In the genomic region with DNA sequence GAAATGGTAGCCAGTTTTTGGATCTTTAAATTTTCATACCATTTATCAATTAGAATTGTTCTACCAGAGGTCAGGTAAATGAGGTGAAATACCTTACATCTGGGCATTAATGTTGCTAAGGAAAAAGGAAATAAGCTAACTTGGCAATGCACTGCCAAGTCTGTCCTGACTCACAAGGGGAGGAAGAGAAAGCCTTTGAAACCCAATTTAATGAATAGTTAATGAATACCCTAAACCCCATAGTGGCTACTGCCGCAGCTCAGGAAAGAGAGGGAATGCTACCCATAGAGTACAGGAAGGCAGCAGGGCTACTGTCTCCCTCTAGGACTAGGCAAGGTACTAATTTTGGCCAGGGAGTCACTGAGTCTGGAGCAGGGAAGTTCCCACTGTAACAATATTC, we compare ENCODE assay signal across 21 cellular contexts. TPM values are rescaled to one million over a fixed set of nuclear protein-coding genes. Genes with fewer than 3 reads are reported as not detected.
A peak's percentile ranks its signal among the peaks of the same experiment; 100 is the strongest.
DNase-seq lines count a peak whose midpoint lies in the region; ATAC-seq, FAIRE-seq and TF ChIP-seq lines count a peak whose summit lies in the region.
"Had no signal": no experiment of that assay in that cellular context is flagged by ENCODE, and none has a peak within 500 bp of the region (broad histone marks: within the 10 kb centered on the region; RNA-seq: fewer than 3 reads in every experiment).

No MANE protein-coding gene starts in this region.

- peak overlapping the region in 1 of 3 experiments; percentile 15 for H3K4me3 Mint-ChIP-seq in nephron
- no peak overlapping the region for H3K4me3 Mint-ChIP-seq in activated CD4-positive, alpha-beta T cell treated with anti-CD3 and anti-CD28 coated beads, Interleukin-2, amount 10 ng/mL, durations not matched to agents 7 days and 5 days
- H3K4me3 Mint-ChIP-seq: CD4-positive, CD25-positive, alpha-beta regulatory T cell; H9 had no signal

- H3K9me3 Mint-ChIP-seq in nephron = peaks cover 3% of the 10 kb centered on the region
- H3K9me3 Mint-ChIP-seq in activated CD4-positive, alpha-beta T cell treated with anti-CD3 and anti-CD28 coated beads, Interleukin-2, amount 10 ng/mL, durations not matched to agents 7 days and 5 days = peaks cover 5% of the 10 kb centered on the region
- H3K9me3 Mint-ChIP-seq: H9 had no signal

- TF ChIP-seq EP300 in A549 (IDR thresholded peaks at IDR 0.05) = no peak

- H3K27ac Mint-ChIP-seq in nephron = peak overlapping the region; percentile 81 to 90 (median 83)
- no peak overlapping the region for H3K27ac Mint-ChIP-seq in activated CD4-positive, alpha-beta T cell treated with anti-CD3 and anti-CD28 coated beads, Interleukin-2, amount 10 ng/mL, durations not matched to agents 7 days and 5 days
- H3K27ac Mint-ChIP-seq: CD4-positive, CD25-positive, alpha-beta regulatory T cell had no signal

- no peak for ATAC-seq in A549
- ATAC-seq in HG03045 (IDR thresholded peaks at IDR 0.05; ENCODE audit: unreplicated experiment) = no peak
- ATAC-seq: K562 had no signal

- 36% methylated on average over 1 of the region's 1 CpG for WGBS in A549 (ENCODE audit: missing lambda C conversion rate)

- no peaks in the 10 kb centered on the region for H3K27me3 ChIP-seq in kidney epithelial cell (ENCODE audit: control insufficient read depth, insufficient read depth, low read length)
- H3K27me3 ChIP-seq: BLaER1 treated with 17β-estradiol and CSF1 and Interleukin-3, amounts not matched to agents 10 nM and 100 nM had no signal

- peak overlapping the region; percentile 34; the same call in 2 of the 3 replicates for H3K4me2 ChIP-seq in A549
- H3K4me2 ChIP-seq: BLaER1 treated with 17β-estradiol and CSF1 and Interleukin-3, amounts not matched to agents 10 nM and 100 nM had no signal

- DNase-seq in A549 (ENCODE audit: low read depth in 1 of 2, low spot score in 1 of 2) (no peak), HT-29 (ENCODE audit: low spot score) (peak; percentile 55), kidney epithelial cell (ENCODE audit: low read depth) (peak; percentile 43), NCI-H146 treated with DMSO at 0.1 percent for 48 hours (lab: John Stamatoyannopoulos, UW; ENCODE audit: unreplicated experiment) (no peak), mesenteric fat pad (ENCODE audit: low spot score) (no peak)
- DNase-seq in activated CD4-positive, alpha-beta T cell treated with anti-CD3 and anti-CD28 coated beads, Interleukin-2, amount 10 ng/mL, durations not matched to agents 7 days and 5 days = no peak
- DNase-seq: CD4-positive, CD25-positive, alpha-beta regulatory T cell; DMS153; DMS79 treated with DMSO at 0.1 percent for 48 hours; EL; GOT3; H9 had no signal

- no peaks in the 10 kb centered on the region for H3K36me3 Mint-ChIP-seq in nephron (ENCODE audit: low read depth)
- no peaks in the 10 kb centered on the region for H3K36me3 Mint-ChIP-seq in activated CD4-positive, alpha-beta T cell treated with anti-CD3 and anti-CD28 coated beads, Interleukin-2, amount 10 ng/mL, durations not matched to agents 7 days and 5 days (ENCODE audit: low read depth)
- H3K36me3 Mint-ChIP-seq: CD4-positive, CD25-positive, alpha-beta regulatory T cell had no signal

- no peak for FAIRE-seq in A549 (lab: Jason Lieb, UNC)
- FAIRE-seq: D721Med, G401.6, GM12891, K562 had no signal

- no peaks in the 10 kb centered on the region for H3K36me3 ChIP-seq in kidney epithelial cell (ENCODE audit: control insufficient read depth, insufficient read depth, low read length)
- H3K36me3 ChIP-seq: BLaER1 treated with 17β-estradiol and CSF1 and Interleukin-3, amounts not matched to agents 10 nM and 100 nM had no signal

- peak overlapping the region; percentile 31 to 67; a peak in 4 of 6 replicates for H3K27ac ChIP-seq in A549
- H3K27ac ChIP-seq: 22Rv1; BLaER1 treated with 17β-estradiol and CSF1 and Interleukin-3, amounts not matched to agents 10 nM and 100 nM; HL-60 had no signal

- peaks cover 40% of the 10 kb centered on the region for H3K4me1 ChIP-seq in A549

- no peak for TF ChIP-seq RAD21 in A549 (conservative IDR thresholded peaks at IDR 0.05 in 1 of 2, IDR thresholded peaks at IDR 0.05 in 1 of 2)

- CTCF ChIA-PET in A549 (lab: Yijun Ruan, JAX) = no interaction called here
- CTCF ChIA-PET in activated CD4-positive, alpha-beta T cell treated with anti-CD3 and anti-CD28 coated beads, Interleukin-2, amount 10 ng/mL, durations not matched to agents 7 days and 5 days (lab: Charles Lee) = interaction anchor here (0.6 to 2.1 kb wide), 3 partner anchors 10 to 44 kb away, joined by 3 to 4 read pairs (median 4); no protein-coding TSS in a partner anchor

- POLR2A ChIA-PET in A549 (lab: Yijun Ruan, JAX) = no interaction called here
- POLR2A ChIA-PET in activated CD4-positive, alpha-beta T cell treated with anti-CD3 and anti-CD28 coated beads, Interleukin-2, amount 10 ng/mL, durations not matched to agents 7 days and 5 days (lab: Charles Lee) = no interaction called here

- no peak overlapping the region for H3K4me3 ChIP-seq in A549
- H3K4me3 ChIP-seq in kidney epithelial cell (ENCODE audit: low read depth, low read length) = no peak overlapping the region
- H3K4me3 ChIP-seq: BLaER1 treated with 17β-estradiol and CSF1 and Interleukin-3, amounts not matched to agents 10 nM and 100 nM; K562 had no signal

- H3K9me3 ChIP-seq in A549 = no peaks in the 10 kb centered on the region

- TF ChIP-seq POLR2A in A549 (IDR thresholded peaks at IDR 0.05; ENCODE audit: low read length) = no peak

- TF ChIP-seq CTCF in A549 (IDR thresholded peaks at IDR 0.05) (no peak), kidney epithelial cell (IDR thresholded peaks at IDR 0.05; ENCODE audit: insufficient read depth, low read length, poor library complexity, severe bottlenecking) (no peak), nephron (IDR thresholded peaks at IDR 0.05; ENCODE audit: unreplicated experiment in 3 of 3) (no peak)

- H3K4me1 Mint-ChIP-seq in nephron = peaks cover 10% of the 10 kb centered on the region
- peaks cover 2% of the 10 kb centered on the region for H3K4me1 Mint-ChIP-seq in activated CD4-positive, alpha-beta T cell treated with anti-CD3 and anti-CD28 coated beads, Interleukin-2, amount 10 ng/mL, durations not matched to agents 7 days and 5 days

- no peaks in the 10 kb centered on the region for H3K27me3 Mint-ChIP-seq in nephron (ENCODE audit: low read depth)
- H3K27me3 Mint-ChIP-seq in activated CD4-positive, alpha-beta T cell treated with anti-CD3 and anti-CD28 coated beads, Interleukin-2, amount 10 ng/mL, durations not matched to agents 7 days and 5 days = peaks cover 7% of the 10 kb centered on the region

TF ChIP-seq in A549, 52 proteins besides CTCF, POLR2A, EP300 and RAD21:
- TF ChIP-seq ATOH8 (CRISPR knock-in tag; IDR thresholded peaks at IDR 0.05; ENCODE audit: low read depth) = no peak
- no peak for TF ChIP-seq ZC3H11A (IDR thresholded peaks at IDR 0.05)
- TF ChIP-seq NPAS2 (CRISPR knock-in tag; IDR thresholded peaks at IDR 0.05; ENCODE audit: borderline replicate concordance) = no peak
- no peak for TF ChIP-seq HEYL (CRISPR knock-in tag; IDR thresholded peaks at IDR 0.05)
- TF ChIP-seq HOXB5 (CRISPR knock-in tag; IDR thresholded peaks at IDR 0.05) = no peak
- no peak for TF ChIP-seq EHMT2 (IDR thresholded peaks at IDR 0.05; ENCODE audit: low read depth)
- TF ChIP-seq, protein P1, sequence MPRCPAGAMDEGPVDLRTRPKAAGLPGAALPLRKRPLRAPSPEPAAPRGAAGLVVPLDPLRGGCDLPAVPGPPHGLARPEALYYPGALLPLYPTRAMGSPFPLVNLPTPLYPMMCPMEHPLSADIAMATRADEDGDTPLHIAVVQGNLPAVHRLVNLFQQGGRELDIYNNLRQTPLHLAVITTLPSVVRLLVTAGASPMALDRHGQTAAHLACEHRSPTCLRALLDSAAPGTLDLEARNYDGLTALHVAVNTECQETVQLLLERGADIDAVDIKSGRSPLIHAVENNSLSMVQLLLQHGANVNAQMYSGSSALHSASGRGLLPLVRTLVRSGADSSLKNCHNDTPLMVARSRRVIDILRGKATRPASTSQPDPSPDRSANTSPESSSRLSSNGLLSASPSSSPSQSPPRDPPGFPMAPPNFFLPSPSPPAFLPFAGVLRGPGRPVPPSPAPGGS (IDR thresholded peaks at IDR 0.05) = no peak

RNA-seq across cellular contexts. Expression of gene DHX15, which starts 16.8 kb away (rescaled TPM):
- polyA plus RNA-seq in A549 (2011; rRNA removed) (171 and 189 TPM in 2 replicates), A549 (2017; fragmentation: RNase III; extraction: RNeasy Plus Mini Kit Qiagen cat#74134 plus additional on column Dnase treatment) (153 to 154 TPM (median 154 TPM) in 3 replicates)
- polyA plus RNA-seq in A549 (2012; cell fraction: cytosol; rRNA removed) = 57.7 and 60.1 TPM in 2 replicates
- 62.8 and 107 TPM in 2 replicates for polyA plus RNA-seq in A549 (2012; cell fraction: nucleus; rRNA removed)
- polyA minus RNA-seq in A549 (2011; rRNA and poly(A)+ RNA removed) = 125 and 131 TPM in 2 replicates
- 148 and 167 TPM in 2 replicates for total RNA-seq in HT-29 (2014; rRNA removed; shearing (Covaris generic))
- total RNA-seq in kidney epithelial cell (87.5 and 90.0 TPM in 2 replicates), mesenteric fat pad (112 TPM)
- 100 to 1,000 TPM; 185 to 187 TPM for total RNA-seq in activated CD4-positive, alpha-beta T cell treated with anti-CD3 and anti-CD28 coated beads, Interleukin-2, amount 10 ng/mL, durations not matched to agents 7 days and 5 days

Comparison
In these comparisons a context has a peak if more than half of its experiments do, and no peak if none do; other contexts are left out.
1. DNase-seq: peak in HT-29 (single experiment) and kidney epithelial cell (single experiment); none in A549 (0 of 2), activated CD4-positive, alpha-beta T cell treated with anti-CD3 and anti-CD28 coated beads, Interleukin-2, amount 10 ng/mL, durations not matched to agents 7 days and 5 days (single experiment), NCI-H146 treated with DMSO at 0.1 percent for 48 hours (single experiment) and mesenteric fat pad (single experiment).